Comparison of ENCODE assay signal across 1 cellular context in the genomic region with DNA sequence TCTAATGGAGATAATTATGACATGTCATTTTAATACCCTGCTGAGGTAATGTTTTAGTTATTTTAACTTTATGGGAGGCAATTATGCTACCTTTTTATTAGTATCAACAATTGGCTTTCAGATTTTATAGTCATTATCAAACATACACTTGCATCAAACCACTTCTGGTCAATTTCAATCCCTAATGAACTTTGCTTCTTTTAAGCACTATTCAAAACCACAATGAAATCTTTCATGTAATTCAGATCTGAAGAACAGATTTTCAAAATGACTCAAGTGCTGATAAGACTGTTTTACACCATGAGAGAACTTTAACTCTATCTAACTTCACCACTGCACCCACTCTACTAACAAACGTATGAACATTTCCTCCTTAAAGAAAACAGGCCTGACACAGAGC.
TF ChIP-seq lines count a peak whose summit lies in the region.

No MANE protein-coding gene starts in this region.

TF ChIP-seq in K562, 482 proteins besides CTCF, POLR2A, EP300 and RAD21 (continued from another document and continues in another):
- TF ChIP-seq, protein P1, sequence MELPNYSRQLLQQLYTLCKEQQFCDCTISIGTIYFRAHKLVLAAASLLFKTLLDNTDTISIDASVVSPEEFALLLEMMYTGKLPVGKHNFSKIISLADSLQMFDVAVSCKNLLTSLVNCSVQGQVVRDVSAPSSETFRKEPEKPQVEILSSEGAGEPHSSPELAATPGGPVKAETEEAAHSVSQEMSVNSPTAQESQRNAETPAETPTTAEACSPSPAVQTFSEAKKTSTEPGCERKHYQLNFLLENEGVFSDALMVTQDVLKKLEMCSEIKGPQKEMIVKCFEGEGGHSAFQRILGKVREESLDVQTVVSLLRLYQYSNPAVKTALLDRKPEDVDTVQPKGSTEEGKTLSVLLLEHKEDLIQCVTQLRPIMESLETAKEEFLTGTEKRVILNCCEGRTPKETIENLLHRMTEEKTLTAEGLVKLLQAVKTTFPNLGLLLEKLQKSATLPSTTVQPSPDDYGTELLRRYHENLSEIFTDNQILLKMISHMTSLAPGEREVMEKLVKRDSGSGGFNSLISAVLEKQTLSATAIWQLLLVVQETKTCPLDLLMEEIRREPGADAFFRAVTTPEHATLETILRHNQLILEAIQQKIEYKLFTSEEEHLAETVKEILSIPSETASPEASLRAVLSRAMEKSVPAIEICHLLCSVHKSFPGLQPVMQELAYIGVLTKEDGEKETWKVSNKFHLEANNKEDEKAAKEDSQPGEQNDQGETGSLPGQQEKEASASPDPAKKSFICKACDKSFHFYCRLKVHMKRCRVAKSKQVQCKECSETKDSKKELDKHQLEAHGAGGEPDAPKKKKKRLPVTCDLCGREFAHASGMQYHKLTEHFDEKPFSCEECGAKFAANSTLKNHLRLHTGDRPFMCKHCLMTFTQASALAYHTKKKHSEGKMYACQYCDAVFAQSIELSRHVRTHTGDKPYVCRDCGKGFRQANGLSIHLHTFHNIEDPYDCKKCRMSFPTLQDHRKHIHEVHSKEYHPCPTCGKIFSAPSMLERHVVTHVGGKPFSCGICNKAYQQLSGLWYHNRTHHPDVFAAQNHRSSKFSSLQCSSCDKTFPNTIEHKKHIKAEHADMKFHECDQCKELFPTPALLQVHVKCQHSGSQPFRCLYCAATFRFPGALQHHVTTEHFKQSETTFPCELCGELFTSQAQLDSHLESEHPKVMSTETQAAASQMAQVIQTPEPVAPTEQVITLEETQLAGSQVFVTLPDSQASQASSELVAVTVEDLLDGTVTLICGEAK (IDR thresholded peaks at IDR 0.05) = no peak
- TF ChIP-seq, protein P1 (CRISPR knock-in tag; IDR thresholded peaks at IDR 0.05) = no peak
- TF ChIP-seq MIER1 (IDR thresholded peaks at IDR 0.05; ENCODE audit: low read depth) (no peak), FOXP1 (CRISPR knock-in tag; IDR thresholded peaks at IDR 0.05) (no peak), YY1 (IDR thresholded peaks at IDR 0.05; ENCODE audit: borderline replicate concordance in 1 of 3, control insufficient read depth in 1 of 3, extremely low read depth in 1 of 3, insufficient read depth in 3 of 3, insufficient read length in 1 of 3, insufficient replicate concordance in 2 of 3, low read depth in 1 of 3, low read length in 2 of 3) (no peak), CHD4 (IDR thresholded peaks at IDR 0.05; ENCODE audit: insufficient read depth, insufficient replicate concordance, low read depth, low read length, poor library complexity, severe bottlenecking) (no peak), GABPB1 (CRISPR knock-in tag; IDR thresholded peaks at IDR 0.05) (no peak), NCOR1 (IDR thresholded peaks at IDR 0.05) (no peak), ZFP36 (IDR thresholded peaks at IDR 0.05; ENCODE audit: low read depth, low read length, partially characterized antibody) (no peak), TBP (optimal IDR thresholded peaks at IDR 0.05; ENCODE audit: low read depth, low read length) (no peak), PHF8 (IDR thresholded peaks at IDR 0.05; ENCODE audit: borderline replicate concordance, low read length) (no peak), TEAD4 (IDR thresholded peaks at IDR 0.05; ENCODE audit: low read length) (peak; percentile 42; the same call in 1 of the 2 replicates), TEAD4 (CRISPR knock-in tag; IDR thresholded peaks at IDR 0.05; ENCODE audit: borderline replicate concordance) (no peak), GATA2 (CRISPR knock-in tag; IDR thresholded peaks at IDR 0.05) (no peak), FOSL1 (tag; conservative IDR thresholded peaks at IDR 0.05) (peak; percentile 78), CXXC5 (CRISPR knock-in tag; IDR thresholded peaks at IDR 0.05) (no peak), CREB1 (IDR thresholded peaks at IDR 0.05) (no peak), CREB1 (CRISPR knock-in tag; IDR thresholded peaks at IDR 0.05) (no peak), GATAD2B (IDR thresholded peaks at IDR 0.05; ENCODE audit: borderline replicate concordance) (peak; percentile 26; the same call in 1 of the 2 replicates), HNRNPL (IDR thresholded peaks at IDR 0.05; ENCODE audit: low read depth, low read length) (no peak), HLTF (IDR thresholded peaks at IDR 0.05) (no peak), ZNF436 (CRISPR knock-in tag; IDR thresholded peaks at IDR 0.05) (no peak), NR4A1 (CRISPR knock-in tag; IDR thresholded peaks at IDR 0.05) (no peak), NR4A1 (tag; IDR thresholded peaks at IDR 0.05) (no peak), ILK (tag; IDR thresholded peaks at IDR 0.05; ENCODE audit: borderline replicate concordance, low read depth) (no peak), ARID1B (IDR thresholded peaks at IDR 0.05) (peak; percentile 51), PHTF2 (CRISPR knock-in tag; IDR thresholded peaks at IDR 0.05) (no peak), ZNF41 (CRISPR knock-in tag; conservative IDR thresholded peaks at IDR 0.05) (no peak), ZNF175 (CRISPR knock-in tag; IDR thresholded peaks at IDR 0.05; ENCODE audit: low read depth) (no peak), HDAC1 (IDR thresholded peaks at IDR 0.05) (peak in 1 of 2 experiments; percentile 48; a peak in 1 of 4 replicates), ZNF764 (CRISPR knock-in tag; IDR thresholded peaks at IDR 0.05; ENCODE audit: low read depth) (no peak)
- TF ChIP-seq, protein P2, sequence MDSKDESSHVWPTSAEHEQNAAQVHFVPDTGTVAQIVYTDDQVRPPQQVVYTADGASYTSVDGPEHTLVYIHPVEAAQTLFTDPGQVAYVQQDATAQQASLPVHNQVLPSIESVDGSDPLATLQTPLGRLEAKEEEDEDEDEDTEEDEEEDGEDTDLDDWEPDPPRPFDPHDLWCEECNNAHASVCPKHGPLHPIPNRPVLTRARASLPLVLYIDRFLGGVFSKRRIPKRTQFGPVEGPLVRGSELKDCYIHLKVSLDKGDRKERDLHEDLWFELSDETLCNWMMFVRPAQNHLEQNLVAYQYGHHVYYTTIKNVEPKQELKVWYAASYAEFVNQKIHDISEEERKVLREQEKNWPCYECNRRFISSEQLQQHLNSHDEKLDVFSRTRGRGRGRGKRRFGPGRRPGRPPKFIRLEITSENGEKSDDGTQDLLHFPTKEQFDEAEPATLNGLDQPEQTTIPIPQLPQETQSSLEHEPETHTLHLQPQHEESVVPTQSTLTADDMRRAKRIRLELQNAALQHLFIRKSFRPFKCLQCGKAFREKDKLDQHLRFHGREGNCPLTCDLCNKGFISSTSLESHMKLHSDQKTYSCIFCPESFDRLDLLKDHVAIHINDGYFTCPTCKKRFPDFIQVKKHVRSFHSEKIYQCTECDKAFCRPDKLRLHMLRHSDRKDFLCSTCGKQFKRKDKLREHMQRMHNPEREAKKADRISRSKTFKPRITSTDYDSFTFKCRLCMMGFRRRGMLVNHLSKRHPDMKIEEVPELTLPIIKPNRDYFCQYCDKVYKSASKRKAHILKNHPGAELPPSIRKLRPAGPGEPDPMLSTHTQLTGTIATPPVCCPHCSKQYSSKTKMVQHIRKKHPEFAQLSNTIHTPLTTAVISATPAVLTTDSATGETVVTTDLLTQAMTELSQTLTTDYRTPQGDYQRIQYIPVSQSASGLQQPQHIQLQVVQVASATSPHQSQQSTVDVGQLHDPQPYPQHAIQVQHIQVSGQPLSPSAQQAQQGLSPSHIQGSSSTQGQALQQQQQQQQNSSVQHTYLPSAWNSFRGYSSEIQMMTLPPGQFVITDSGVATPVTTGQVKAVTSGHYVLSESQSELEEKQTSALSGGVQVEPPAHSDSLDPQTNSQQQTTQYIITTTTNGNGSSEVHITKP (IDR thresholded peaks at IDR 0.05; ENCODE audit: partially characterized antibody) = no peak
- TF ChIP-seq, protein P3, sequence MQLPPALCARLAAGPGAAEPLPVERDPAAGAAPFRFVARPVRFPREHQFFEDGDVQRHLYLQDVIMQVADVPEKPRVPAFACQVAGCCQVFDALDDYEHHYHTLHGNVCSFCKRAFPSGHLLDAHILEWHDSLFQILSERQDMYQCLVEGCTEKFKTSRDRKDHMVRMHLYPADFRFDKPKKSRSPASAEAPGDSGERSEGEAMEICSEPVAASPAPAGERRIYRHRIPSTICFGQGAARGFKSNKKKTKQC (CRISPR knock-in tag; IDR thresholded peaks at IDR 0.05) = no peak
- TF ChIP-seq, protein P4, sequence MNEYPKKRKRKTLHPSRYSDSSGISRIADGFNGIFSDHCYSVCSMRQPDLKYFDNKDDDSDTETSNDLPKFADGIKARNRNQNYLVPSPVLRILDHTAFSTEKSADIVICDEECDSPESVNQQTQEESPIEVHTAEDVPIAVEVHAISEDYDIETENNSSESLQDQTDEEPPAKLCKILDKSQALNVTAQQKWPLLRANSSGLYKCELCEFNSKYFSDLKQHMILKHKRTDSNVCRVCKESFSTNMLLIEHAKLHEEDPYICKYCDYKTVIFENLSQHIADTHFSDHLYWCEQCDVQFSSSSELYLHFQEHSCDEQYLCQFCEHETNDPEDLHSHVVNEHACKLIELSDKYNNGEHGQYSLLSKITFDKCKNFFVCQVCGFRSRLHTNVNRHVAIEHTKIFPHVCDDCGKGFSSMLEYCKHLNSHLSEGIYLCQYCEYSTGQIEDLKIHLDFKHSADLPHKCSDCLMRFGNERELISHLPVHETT (CRISPR knock-in tag; conservative IDR thresholded peaks at IDR 0.05 in 1 of 2, IDR thresholded peaks at IDR 0.05 in 1 of 2) = no peak
- TF ChIP-seq, protein P5, sequence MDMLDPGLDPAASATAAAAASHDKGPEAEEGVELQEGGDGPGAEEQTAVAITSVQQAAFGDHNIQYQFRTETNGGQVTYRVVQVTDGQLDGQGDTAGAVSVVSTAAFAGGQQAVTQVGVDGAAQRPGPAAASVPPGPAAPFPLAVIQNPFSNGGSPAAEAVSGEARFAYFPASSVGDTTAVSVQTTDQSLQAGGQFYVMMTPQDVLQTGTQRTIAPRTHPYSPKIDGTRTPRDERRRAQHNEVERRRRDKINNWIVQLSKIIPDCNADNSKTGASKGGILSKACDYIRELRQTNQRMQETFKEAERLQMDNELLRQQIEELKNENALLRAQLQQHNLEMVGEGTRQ (CRISPR knock-in tag; IDR thresholded peaks at IDR 0.05) = no peak
- TF ChIP-seq, protein P6, sequence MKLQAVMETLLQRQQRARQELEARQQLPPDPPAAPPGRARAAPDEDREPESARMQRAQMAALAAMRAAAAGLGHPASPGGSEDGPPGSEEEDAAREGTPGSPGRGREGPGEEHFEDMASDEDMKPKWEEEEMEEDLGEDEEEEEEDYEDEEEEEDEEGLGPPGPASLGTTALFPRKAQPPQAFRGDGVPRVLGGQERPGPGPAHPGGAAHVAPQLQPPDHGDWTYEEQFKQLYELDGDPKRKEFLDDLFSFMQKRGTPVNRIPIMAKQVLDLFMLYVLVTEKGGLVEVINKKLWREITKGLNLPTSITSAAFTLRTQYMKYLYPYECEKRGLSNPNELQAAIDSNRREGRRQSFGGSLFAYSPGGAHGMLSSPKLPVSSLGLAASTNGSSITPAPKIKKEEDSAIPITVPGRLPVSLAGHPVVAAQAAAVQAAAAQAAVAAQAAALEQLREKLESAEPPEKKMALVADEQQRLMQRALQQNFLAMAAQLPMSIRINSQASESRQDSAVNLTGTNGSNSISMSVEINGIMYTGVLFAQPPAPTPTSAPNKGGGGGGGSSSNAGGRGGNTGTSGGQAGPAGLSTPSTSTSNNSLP (IDR thresholded peaks at IDR 0.05; ENCODE audit: borderline replicate concordance, low read depth, low read length) = peak; percentile 48; the same call in 1 of the 2 replicates
- TF ChIP-seq, protein P7, sequence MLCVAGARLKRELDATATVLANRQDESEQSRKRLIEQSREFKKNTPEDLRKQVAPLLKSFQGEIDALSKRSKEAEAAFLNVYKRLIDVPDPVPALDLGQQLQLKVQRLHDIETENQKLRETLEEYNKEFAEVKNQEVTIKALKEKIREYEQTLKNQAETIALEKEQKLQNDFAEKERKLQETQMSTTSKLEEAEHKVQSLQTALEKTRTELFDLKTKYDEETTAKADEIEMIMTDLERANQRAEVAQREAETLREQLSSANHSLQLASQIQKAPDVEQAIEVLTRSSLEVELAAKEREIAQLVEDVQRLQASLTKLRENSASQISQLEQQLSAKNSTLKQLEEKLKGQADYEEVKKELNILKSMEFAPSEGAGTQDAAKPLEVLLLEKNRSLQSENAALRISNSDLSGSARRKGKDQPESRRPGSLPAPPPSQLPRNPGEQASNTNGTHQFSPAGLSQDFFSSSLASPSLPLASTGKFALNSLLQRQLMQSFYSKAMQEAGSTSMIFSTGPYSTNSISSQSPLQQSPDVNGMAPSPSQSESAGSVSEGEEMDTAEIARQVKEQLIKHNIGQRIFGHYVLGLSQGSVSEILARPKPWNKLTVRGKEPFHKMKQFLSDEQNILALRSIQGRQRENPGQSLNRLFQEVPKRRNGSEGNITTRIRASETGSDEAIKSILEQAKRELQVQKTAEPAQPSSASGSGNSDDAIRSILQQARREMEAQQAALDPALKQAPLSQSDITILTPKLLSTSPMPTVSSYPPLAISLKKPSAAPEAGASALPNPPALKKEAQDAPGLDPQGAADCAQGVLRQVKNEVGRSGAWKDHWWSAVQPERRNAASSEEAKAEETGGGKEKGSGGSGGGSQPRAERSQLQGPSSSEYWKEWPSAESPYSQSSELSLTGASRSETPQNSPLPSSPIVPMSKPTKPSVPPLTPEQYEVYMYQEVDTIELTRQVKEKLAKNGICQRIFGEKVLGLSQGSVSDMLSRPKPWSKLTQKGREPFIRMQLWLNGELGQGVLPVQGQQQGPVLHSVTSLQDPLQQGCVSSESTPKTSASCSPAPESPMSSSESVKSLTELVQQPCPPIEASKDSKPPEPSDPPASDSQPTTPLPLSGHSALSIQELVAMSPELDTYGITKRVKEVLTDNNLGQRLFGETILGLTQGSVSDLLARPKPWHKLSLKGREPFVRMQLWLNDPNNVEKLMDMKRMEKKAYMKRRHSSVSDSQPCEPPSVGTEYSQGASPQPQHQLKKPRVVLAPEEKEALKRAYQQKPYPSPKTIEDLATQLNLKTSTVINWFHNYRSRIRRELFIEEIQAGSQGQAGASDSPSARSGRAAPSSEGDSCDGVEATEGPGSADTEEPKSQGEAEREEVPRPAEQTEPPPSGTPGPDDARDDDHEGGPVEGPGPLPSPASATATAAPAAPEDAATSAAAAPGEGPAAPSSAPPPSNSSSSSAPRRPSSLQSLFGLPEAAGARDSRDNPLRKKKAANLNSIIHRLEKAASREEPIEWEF (CRISPR knock-in tag; IDR thresholded peaks at IDR 0.05) = no peak
